In the genomic region with DNA sequence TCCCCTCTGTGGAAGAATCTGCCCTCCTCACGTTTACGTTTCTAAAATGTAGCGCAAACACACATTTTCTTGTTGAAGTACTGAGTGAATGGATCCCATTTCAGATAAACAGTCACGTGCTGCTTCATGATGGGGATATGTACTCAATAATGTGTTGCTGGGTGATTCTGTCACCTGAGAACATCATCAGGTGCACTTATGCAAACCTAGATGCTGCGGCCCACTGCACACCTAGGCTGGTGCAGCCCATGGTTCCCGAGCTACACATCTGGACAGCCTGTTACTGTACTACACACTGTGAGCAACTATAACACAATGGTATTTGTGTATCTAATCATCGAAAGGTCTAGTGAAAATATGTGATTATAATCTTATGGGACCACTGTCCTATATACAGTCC, we compare ENCODE assay signal across 1 cellular context.
TF ChIP-seq lines count a peak whose summit lies in the region.

No MANE protein-coding gene starts in this region.

TF ChIP-seq in HepG2, 621 proteins besides CTCF, POLR2A, EP300 and RAD21:
- TF ChIP-seq ZNF282 (IDR thresholded peaks at IDR 0.05; ENCODE audit: partially characterized antibody) (no peak), ZNF598 (CRISPR knock-in tag; IDR thresholded peaks at IDR 0.05; ENCODE audit: borderline replicate concordance) (0 out of 2 replicates have a peak, but pooled peaks have one; percentile 51), TGIF2 (CRISPR knock-in tag; IDR thresholded peaks at IDR 0.05) (no peak), CEBPG (CRISPR knock-in tag; IDR thresholded peaks at IDR 0.05) (no peak)
- TF ChIP-seq, protein P1, sequence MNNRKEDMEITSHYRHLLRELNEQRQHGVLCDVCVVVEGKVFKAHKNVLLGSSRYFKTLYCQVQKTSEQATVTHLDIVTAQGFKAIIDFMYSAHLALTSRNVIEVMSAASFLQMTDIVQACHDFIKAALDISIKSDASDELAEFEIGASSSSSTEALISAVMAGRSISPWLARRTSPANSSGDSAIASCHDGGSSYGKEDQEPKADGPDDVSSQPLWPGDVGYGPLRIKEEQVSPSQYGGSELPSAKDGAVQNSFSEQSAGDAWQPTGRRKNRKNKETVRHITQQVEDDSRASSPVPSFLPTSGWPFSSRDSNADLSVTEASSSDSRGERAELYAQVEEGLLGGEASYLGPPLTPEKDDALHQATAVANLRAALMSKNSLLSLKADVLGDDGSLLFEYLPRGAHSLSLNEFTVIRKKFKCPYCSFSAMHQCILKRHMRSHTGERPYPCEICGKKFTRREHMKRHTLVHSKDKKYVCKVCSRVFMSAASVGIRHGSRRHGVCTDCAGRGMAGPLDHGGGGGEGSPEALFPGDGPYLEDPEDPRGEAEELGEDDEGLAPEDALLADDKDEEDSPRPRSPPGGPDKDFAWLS (CRISPR knock-in tag; IDR thresholded peaks at IDR 0.05; ENCODE audit: borderline replicate concordance) = no peak
TF ChIP-seq in HepG2: peak in this region for 1.
